8 cellular contexts compared by ENCODE assay signal in genomic region chr6:11356404-11357155, GRCh38.
DNase-seq lines count a peak whose midpoint lies in the region; ATAC-seq and TF ChIP-seq lines count a peak whose summit lies in the region.

No MANE protein-coding gene starts in this region.

- peaks cover 0 to 30% (median 9%) of the 10 kb centered on the region in 4 donors for H3K4me1 ChIP-seq in tibial nerve

- peaks cover 14% of the 10 kb centered on the region for H3K9me3 Mint-ChIP-seq in activated CD8-positive, alpha-beta memory T cell treated with anti-CD3 and anti-CD28 coated beads, Interleukin-2, amount 10 ng/mL, durations not matched to agents 7 days and 5 days (ENCODE audit: low read depth)
- H3K9me3 Mint-ChIP-seq in memory B cell = peaks cover 2% of the 10 kb centered on the region

- TF ChIP-seq EP300 in tibial nerve (IDR thresholded peaks at IDR 0.05) = peak; percentile 13 to 28

- no peak overlapping the region for H3K4me3 Mint-ChIP-seq in activated CD8-positive, alpha-beta memory T cell treated with anti-CD3 and anti-CD28 coated beads, Interleukin-2, amount 10 ng/mL, durations not matched to agents 7 days and 5 days
- peak overlapping the region; percentile 54 for H3K4me3 Mint-ChIP-seq in memory B cell

- H3K27ac Mint-ChIP-seq in activated CD8-positive, alpha-beta memory T cell treated with anti-CD3 and anti-CD28 coated beads, Interleukin-2, amount 10 ng/mL, durations not matched to agents 7 days and 5 days = peak overlapping the region; percentile 3
- peak overlapping the region; percentile 72 for H3K27ac Mint-ChIP-seq in memory B cell

- CTCF ChIA-PET in activated CD8-positive, alpha-beta memory T cell treated with anti-CD3 and anti-CD28 coated beads, Interleukin-2, amount 10 ng/mL, durations not matched to agents 7 days and 5 days (lab: Charles Lee) = no interaction called here

- no peak for TF ChIP-seq CTCF in coronary artery (IDR thresholded peaks at IDR 0.05)
- TF ChIP-seq CTCF in tibial nerve (IDR thresholded peaks at IDR 0.05) = no peak

- no peak for TF ChIP-seq POLR2A in tibial nerve (IDR thresholded peaks at IDR 0.05)
- no peak for TF ChIP-seq POLR2A in GM18505 (IDR thresholded peaks at IDR 0.05; ENCODE audit: borderline replicate concordance, extremely low read depth, insufficient read depth, insufficient read length)

- DNase-seq in activated CD8-positive, alpha-beta memory T cell treated with anti-CD3 and anti-CD28 coated beads, Interleukin-2, amount 10 ng/mL, durations not matched to agents 7 days and 5 days = no peak
- no peak for DNase-seq in activated CD8-positive, alpha-beta memory T cell treated with anti-CD3 and anti-CD28 coated beads, Interleukin-2, amount 50 U/mL, for 4 hours
- no peak for DNase-seq in coronary artery (ENCODE audit: low spot score)
- DNase-seq in memory B cell (ENCODE audit: low spot score in 2 of 2) = no peak
- DNase-seq in tibial nerve (ENCODE audit: low spot score in 2 of 2) = no peak
- no peak for DNase-seq in NCI-H1436 (lab: John Stamatoyannopoulos, UW)
- no peak for DNase-seq in activated gamma-delta T cell treated with Interleukin-2 at 50 U/mL for 16 hours

- peaks cover 56% of the 10 kb centered on the region for H3K4me1 Mint-ChIP-seq in activated CD8-positive, alpha-beta memory T cell treated with anti-CD3 and anti-CD28 coated beads, Interleukin-2, amount 10 ng/mL, durations not matched to agents 7 days and 5 days
- peaks cover 59% of the 10 kb centered on the region for H3K4me1 Mint-ChIP-seq in memory B cell

- 72 to 73% methylated on average over 11 of the region's 11 CpGs for WGBS in tibial nerve, 2 donors

- no peaks in the 10 kb centered on the region for H3K36me3 ChIP-seq in tibial nerve

- no peak for ATAC-seq in activated CD8-positive, alpha-beta memory T cell treated with anti-CD3 and anti-CD28 coated beads, Interleukin-2, amount 10 ng/mL, durations not matched to agents 7 days and 5 days
- ATAC-seq in memory B cell (ENCODE audit: low read depth) (no peak), GM18505 (IDR thresholded peaks at IDR 0.05; ENCODE audit: unreplicated experiment) (no peak)

- H3K27me3 ChIP-seq in tibial nerve = no peaks in the 10 kb centered on the region

- peak overlapping the region; percentile 16 to 51 for H3K27ac ChIP-seq in coronary artery
- H3K27ac ChIP-seq in tibial nerve = peak overlapping the region; percentile 30 to 78 (median 64)

- no peak overlapping the region for H3K4me3 ChIP-seq in coronary artery
- H3K4me3 ChIP-seq in tibial nerve = no peak overlapping the region

- no peaks in the 10 kb centered on the region for H3K27me3 Mint-ChIP-seq in activated CD8-positive, alpha-beta memory T cell treated with anti-CD3 and anti-CD28 coated beads, Interleukin-2, amount 10 ng/mL, durations not matched to agents 7 days and 5 days
- no peaks in the 10 kb centered on the region for H3K27me3 Mint-ChIP-seq in memory B cell

- H3K36me3 Mint-ChIP-seq in activated CD8-positive, alpha-beta memory T cell treated with anti-CD3 and anti-CD28 coated beads, Interleukin-2, amount 10 ng/mL, durations not matched to agents 7 days and 5 days = peaks cover 74% of the 10 kb centered on the region
- H3K36me3 Mint-ChIP-seq in memory B cell = peaks cover 47% of the 10 kb centered on the region

- H3K9me3 ChIP-seq in tibial nerve = no peaks in the 10 kb centered on the region
